8 cellular contexts compared by ENCODE assay signal in the genomic region with DNA sequence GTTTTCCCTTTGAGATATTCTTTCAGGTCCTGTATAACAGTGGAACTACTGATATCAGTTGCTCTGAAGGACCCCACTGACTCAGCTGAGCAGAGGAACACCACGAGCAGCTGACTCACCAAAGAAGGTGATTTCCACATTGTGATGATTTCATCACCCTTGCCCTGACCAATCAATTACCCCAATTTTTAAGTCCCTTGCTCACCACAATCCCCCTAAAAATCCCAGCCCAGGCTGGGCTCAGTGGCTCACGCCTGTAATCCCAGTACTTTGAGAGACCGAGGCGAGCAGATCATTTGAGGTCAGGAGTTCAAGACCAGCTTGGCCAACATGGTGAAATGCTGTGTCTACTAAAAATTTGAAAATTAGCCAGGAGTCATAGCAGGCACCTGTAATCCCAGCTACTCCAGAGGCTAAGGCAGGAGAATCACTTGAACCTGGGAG.
DNase-seq lines count a peak whose midpoint lies in the region; ATAC-seq, FAIRE-seq and TF ChIP-seq lines count a peak whose summit lies in the region.

No MANE protein-coding gene starts in this region.

- no peak for FAIRE-seq in GM19239 (lab: Jason Lieb, UNC)

- no peaks in the 10 kb centered on the region for H3K36me3 Mint-ChIP-seq in activated CD4-positive, alpha-beta memory T cell treated with anti-CD3 and anti-CD28 coated beads, Interleukin-2, amount 10 ng/mL, durations not matched to agents 7 days and 5 days (ENCODE audit: low read depth)

- TF ChIP-seq CTCF in Peyer's patch (IDR thresholded peaks at IDR 0.05) (no peak), stomach (IDR thresholded peaks at IDR 0.05) (no peak)

- no peak for TF ChIP-seq EP300 in stomach (IDR thresholded peaks at IDR 0.05)

- peaks cover 19% of the 10 kb centered on the region for H3K4me1 Mint-ChIP-seq in activated CD4-positive, alpha-beta memory T cell treated with anti-CD3 and anti-CD28 coated beads, Interleukin-2, amount 10 ng/mL, durations not matched to agents 7 days and 5 days

- no peaks in the 10 kb centered on the region for H3K9me3 ChIP-seq in Peyer's patch
- H3K9me3 ChIP-seq in stomach: no peaks in the 10 kb centered on the region

- no peaks in the 10 kb centered on the region for H3K36me3 ChIP-seq in H7 (replicated peaks; ENCODE audit: control insufficient read depth, insufficient read depth, low read length)
- H3K36me3 ChIP-seq in Peyer's patch: no peaks in the 10 kb centered on the region
- H3K36me3 ChIP-seq in stomach: no peaks in the 10 kb centered on the region

- H3K9me3 Mint-ChIP-seq in activated CD4-positive, alpha-beta memory T cell treated with anti-CD3 and anti-CD28 coated beads, Interleukin-2, amount 10 ng/mL, durations not matched to agents 7 days and 5 days: no peaks in the 10 kb centered on the region

- ATAC-seq in HG02885 (IDR thresholded peaks at IDR 0.05; ENCODE audit: poor library complexity, unreplicated experiment): peak; percentile 81

- H3K4me3 ChIP-seq in H7 (ENCODE audit: insufficient read depth, low read depth, low read length) (no peak overlapping the region), Peyer's patch (no peak overlapping the region), stomach (no peak overlapping the region)

- DNase-seq in GM04504 (ENCODE audit: low read depth) (peak; percentile 57), kidney tubule cell (ENCODE audit: low spot score) (peak; percentile 95), H7 (no peak), Peyer's patch (no peak), stomach (no peak), GM19239 (ENCODE audit: insufficient read length, low spot score) (no peak)
- peak; percentile 33 for DNase-seq in activated CD4-positive, alpha-beta memory T cell treated with anti-CD3 and anti-CD28 coated beads, Interleukin-2, amount 10 ng/mL, durations not matched to agents 7 days and 5 days

- H3K27me3 ChIP-seq in H7 (ENCODE audit: control insufficient read depth, insufficient read depth, low read length) (no peaks in the 10 kb centered on the region), Peyer's patch (no peaks in the 10 kb centered on the region), stomach (no peaks in the 10 kb centered on the region)

- CTCF ChIA-PET in activated CD4-positive, alpha-beta memory T cell treated with anti-CD3 and anti-CD28 coated beads, Interleukin-2, amount 10 ng/mL, durations not matched to agents 7 days and 5 days (lab: Charles Lee): interaction anchor here (1.3 kb wide), 1 partner anchor 71 kb away, joined by 3 read pairs; no protein-coding TSS in a partner anchor

- no peaks in the 10 kb centered on the region for H3K27me3 Mint-ChIP-seq in activated CD4-positive, alpha-beta memory T cell treated with anti-CD3 and anti-CD28 coated beads, Interleukin-2, amount 10 ng/mL, durations not matched to agents 7 days and 5 days

- WGBS in stomach, 5 donors: 56 to 85% (median 77%) methylated on average over 4 of the region's 4 CpGs

- H3K4me1 ChIP-seq in Peyer's patch (no peaks in the 10 kb centered on the region), stomach (peaks cover 0 to 28% (median 5%) of the 10 kb centered on the region in 4 donors)

- intact Hi-C loops in stomach (cut with DNase I; ENCODE audit: low total_unique reads): no loop called here

- POLR2A ChIA-PET in activated CD4-positive, alpha-beta memory T cell treated with anti-CD3 and anti-CD28 coated beads, Interleukin-2, amount 10 ng/mL, durations not matched to agents 7 days and 5 days (lab: Charles Lee): no interaction called here

- H3K4me3 Mint-ChIP-seq in activated CD4-positive, alpha-beta memory T cell treated with anti-CD3 and anti-CD28 coated beads, Interleukin-2, amount 10 ng/mL, durations not matched to agents 7 days and 5 days: no peak overlapping the region

- no peak overlapping the region for H3K27ac Mint-ChIP-seq in activated CD4-positive, alpha-beta memory T cell treated with anti-CD3 and anti-CD28 coated beads, Interleukin-2, amount 10 ng/mL, durations not matched to agents 7 days and 5 days

- H3K27ac ChIP-seq in Peyer's patch: no peak overlapping the region
- peak overlapping the region in 2 of 5 donors; percentile 4 to 50 for H3K27ac ChIP-seq in stomach

- no peak for TF ChIP-seq POLR2A in Peyer's patch (IDR thresholded peaks at IDR 0.05)
- TF ChIP-seq POLR2A in stomach (IDR thresholded peaks at IDR 0.05): no peak

Comparison
In these comparisons a context has a peak if more than half of its experiments do, and no peak if none do; other contexts are left out.
1. DNase-seq: peak in GM04504 (single experiment), activated CD4-positive, alpha-beta memory T cell treated with anti-CD3 and anti-CD28 coated beads, Interleukin-2, amount 10 ng/mL, durations not matched to agents 7 days and 5 days (single experiment) and kidney tubule cell (single experiment); none in H7 (single experiment), Peyer's patch (0 of 3), stomach (single experiment) and GM19239 (single experiment).